ENCODE assay signal across 8 cellular contexts in the genomic region with DNA sequence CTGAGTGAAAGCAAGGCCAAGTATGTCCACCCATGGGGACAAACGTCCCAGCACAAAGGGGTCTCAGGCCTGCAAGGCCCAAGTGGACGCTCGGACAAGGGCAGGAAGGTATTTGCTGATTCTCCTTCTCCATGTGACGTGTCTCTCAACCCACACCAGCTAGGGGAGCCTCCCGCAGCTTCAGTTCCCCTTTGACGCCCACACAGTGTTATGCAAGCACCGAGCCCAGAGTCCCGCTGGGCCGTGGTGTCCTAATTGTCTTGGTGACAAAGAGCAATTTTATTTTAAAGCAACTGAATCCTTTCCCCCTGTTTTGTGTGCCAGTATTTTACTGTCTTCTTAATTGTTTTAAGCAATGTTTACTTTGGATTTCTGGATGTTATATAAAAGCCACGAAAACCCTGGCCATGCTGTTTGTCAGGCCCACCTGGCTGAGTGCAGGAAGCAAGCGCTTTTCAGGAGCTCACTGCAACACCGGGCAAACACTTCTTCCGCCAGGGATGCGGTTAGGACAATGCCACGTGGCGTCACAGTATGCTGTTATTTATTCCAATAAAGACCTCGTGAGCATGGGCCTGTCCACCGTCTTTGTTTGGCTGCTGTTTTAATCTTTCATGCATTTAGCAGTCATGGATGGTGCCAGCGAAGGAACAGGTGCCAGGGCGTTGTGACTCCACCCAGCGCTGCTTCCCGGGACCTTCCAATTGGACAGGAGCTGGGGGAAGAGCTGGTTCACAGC. TPM values are rescaled to one million over a fixed set of nuclear protein-coding genes. Genes with fewer than 3 reads are reported as not detected.
DNase-seq lines count a peak whose midpoint lies in the region; ATAC-seq and TF ChIP-seq lines count a peak whose summit lies in the region.

No MANE protein-coding gene starts in this region.

- no peak for TF ChIP-seq EP300 in sigmoid colon (IDR thresholded peaks at IDR 0.05)

- H3K36me3 ChIP-seq in sigmoid colon, result peaks cover 0 to 14% (median 3%) of the 10 kb centered on the region in 4 donors

- H3K4me1 ChIP-seq in sigmoid colon, result no peaks in the 10 kb centered on the region

- intact Hi-C loops in sigmoid colon (cut with DNase I), result no loop called here

- WGBS in sigmoid colon, 2 donors, result 31 to 46% methylated on average over 22 of the region's 22 CpGs

- H3K4me3 ChIP-seq in fibroblast of mammary gland (ENCODE audit: control insufficient read depth, low read depth, low read length) (no peak overlapping the region), sigmoid colon (no peak overlapping the region)

- no peak for TF ChIP-seq POLR2A in sigmoid colon (IDR thresholded peaks at IDR 0.05)

- DNase-seq in AG20443 (ENCODE audit: low spot score) (peak; percentile 43), NCI-H2107 treated with DMSO at 0.1 percent for 48 hours (lab: John Stamatoyannopoulos, UW; ENCODE audit: unreplicated experiment) (peak; percentile 89), fibroblast of mammary gland (ENCODE audit: low read depth) (peak; percentile 34), sigmoid colon (peak; percentile 82)
- no peak for DNase-seq in activated CD4-positive, alpha-beta T cell treated with anti-CD3 and anti-CD28 coated beads, Interleukin-2, amount 50 U/mL, for 4 hours

- no peaks in the 10 kb centered on the region for H3K27me3 ChIP-seq in sigmoid colon

- TF ChIP-seq CTCF in fibroblast of mammary gland (conservative IDR thresholded peaks at IDR 0.05; ENCODE audit: control insufficient read depth, insufficient read depth, low read depth, low read length) (no peak), sigmoid colon (IDR thresholded peaks at IDR 0.05) (no peak)

- H3K9me3 ChIP-seq in sigmoid colon, result no peaks in the 10 kb centered on the region

- H3K27ac ChIP-seq in sigmoid colon, result peak overlapping the region in 3 of 4 donors; percentile 19 to 41 (median 23)

- ATAC-seq in GM21447 (IDR thresholded peaks at IDR 0.05; ENCODE audit: unreplicated experiment) (peak; percentile 84), GM19455 (IDR thresholded peaks at IDR 0.05; ENCODE audit: unreplicated experiment) (no peak), GM19324 (IDR thresholded peaks at IDR 0.05; ENCODE audit: low FRiP score, unreplicated experiment) (no peak)

RNA-seq across cellular contexts. Expression of a gene that starts 8.2 kb away (rescaled TPM):
- 10 to 100 TPM in 2 of 4 donors, 1 to 10 TPM in 2; 8.9 to 65.1 (median 12.3) TPM for total RNA-seq in sigmoid colon
- polyA plus RNA-seq in sigmoid colon, result 10 to 100 TPM in 1 of 3 donors, 1 to 10 TPM in 2; 3.0 to 42.5 (median 4.4) TPM

Comparison
In these comparisons a context has a peak if more than half of its experiments do, and no peak if none do; other contexts are left out.
1. DNase-seq: peak in AG20443 (single experiment), NCI-H2107 treated with DMSO at 0.1 percent for 48 hours (single experiment), fibroblast of mammary gland (single experiment) and sigmoid colon (single experiment); none in activated CD4-positive, alpha-beta T cell treated with anti-CD3 and anti-CD28 coated beads, Interleukin-2, amount 50 U/mL, for 4 hours (0 of 2).